22 cellular contexts compared by ENCODE assay signal in genomic region chr19:17543991-17544390, GRCh38.
"Had no signal": no experiment of that assay in that cellular context is flagged by ENCODE, and none has a peak within 500 bp of the region (broad histone marks: within the 10 kb centered on the region; RNA-seq: fewer than 3 reads in every experiment).

No MANE protein-coding gene starts in this region.

- DNase-seq: activated CD4-positive, alpha-beta T cell treated with anti-CD3 and anti-CD28 coated beads for 48 hours; activated CD4-positive, alpha-beta T cell treated with anti-CD3 and anti-CD28 coated beads, Interleukin-2, amount 50 U/mL, for 48 hours; activated CD8-positive, alpha-beta memory T cell treated with anti-CD3 and anti-CD28 coated beads for 24 hours; activated effector memory CD4-positive, alpha-beta T cell treated with anti-CD3 and anti-CD28 coated beads, Interleukin-2, amount 50 U/mL, for 16 hours; activated naive CD4-positive, alpha-beta T cell treated with anti-CD3 and anti-CD28 coated beads, Interleukin-2, amount 10 ng/mL, durations not matched to agents 7 days and 5 days; activated naive CD8-positive, alpha-beta T cell treated with anti-CD3 and anti-CD28 coated beads, Interleukin-2, amount 10 ng/mL, durations not matched to agents 7 days and 5 days; endodermal cell; foreskin fibroblast; heart left ventricle; hypothalamus; immature natural killer cell; left colon; naive thymus-derived CD4-positive, alpha-beta T cell; stimulated activated CD4-positive, alpha-beta T cell treated with anti-CD3 and anti-CD28 coated beads, Interleukin-15, amount 100 ng/mL, for 24 hours; stimulated activated CD4-positive, alpha-beta T cell treated with anti-CD3 and anti-CD28 coated beads, Interleukin-2, amount 100 ng/mL, for 24 hours; stimulated activated naive CD4-positive, alpha-beta T cell; tibial artery; upper lobe of right lung had no signal

- H3K36me3 Mint-ChIP-seq: activated naive CD4-positive, alpha-beta T cell treated with anti-CD3 and anti-CD28 coated beads, Interleukin-2, amount 10 ng/mL, durations not matched to agents 7 days and 5 days; activated naive CD8-positive, alpha-beta T cell treated with anti-CD3 and anti-CD28 coated beads, Interleukin-2, amount 10 ng/mL, durations not matched to agents 7 days and 5 days; brain; immature natural killer cell; mesothelial cell of epicardium; naive thymus-derived CD4-positive, alpha-beta T cell had no signal

- H3K9me3 Mint-ChIP-seq: activated naive CD8-positive, alpha-beta T cell treated with anti-CD3 and anti-CD28 coated beads, Interleukin-2, amount 10 ng/mL, durations not matched to agents 7 days and 5 days; immature natural killer cell; mesothelial cell of epicardium; naive thymus-derived CD4-positive, alpha-beta T cell had no signal

- H3K4me3 Mint-ChIP-seq: activated naive CD4-positive, alpha-beta T cell treated with anti-CD3 and anti-CD28 coated beads, Interleukin-2, amount 10 ng/mL, durations not matched to agents 7 days and 5 days; activated naive CD8-positive, alpha-beta T cell treated with anti-CD3 and anti-CD28 coated beads, Interleukin-2, amount 10 ng/mL, durations not matched to agents 7 days and 5 days; brain; endodermal cell; immature natural killer cell; mesothelial cell of epicardium had no signal

- H3K27ac Mint-ChIP-seq: activated naive CD4-positive, alpha-beta T cell treated with anti-CD3 and anti-CD28 coated beads, Interleukin-2, amount 10 ng/mL, durations not matched to agents 7 days and 5 days; activated naive CD8-positive, alpha-beta T cell treated with anti-CD3 and anti-CD28 coated beads, Interleukin-2, amount 10 ng/mL, durations not matched to agents 7 days and 5 days; brain; endodermal cell; immature natural killer cell; mesothelial cell of epicardium had no signal

- H3K4me1 Mint-ChIP-seq: endodermal cell had no signal

- ATAC-seq: activated CD4-positive, CD25-positive, alpha-beta regulatory T cell treated with anti-CD3 and anti-CD28 coated beads, Interleukin-2, amount 50 U/mL, for 24 hours; esophagus mucosa; heart left ventricle; left colon; naive thymus-derived CD4-positive, alpha-beta T cell; upper lobe of right lung had no signal
